In genomic region chr10:114726820-114727271, GRCh38 we compare ENCODE assay signal across 27 cellular contexts.
"Had no signal": no experiment of that assay in that cellular context is flagged by ENCODE, and none has a peak within 500 bp of the region (broad histone marks: within the 10 kb centered on the region; RNA-seq: fewer than 3 reads in every experiment).

No MANE protein-coding gene starts in this region.

- H3K9me3 ChIP-seq: breast epithelium, lower lobe of right lung, thoracic aorta had no signal

- H2AFZ ChIP-seq: neural progenitor cell had no signal

- H3K4me3 Mint-ChIP-seq: activated CD8-positive, alpha-beta T cell treated with anti-CD3 and anti-CD28 coated beads, Interleukin-2, amount 10 ng/mL, durations not matched to agents 7 days and 5 days; activated naive CD8-positive, alpha-beta T cell treated with anti-CD3 and anti-CD28 coated beads for 36 hours; activated T-helper 17 cell treated with anti-CD3 and anti-CD28 coated beads, Interleukin-2, amount 50 U/mL, for 72 hours; central memory CD8-positive, alpha-beta T cell; endodermal cell; naive thymus-derived CD4-positive, alpha-beta T cell; neural progenitor cell; stimulated activated naive B cell treated with anti-CD40 and anti-IgM and Interleukin-4, amounts not matched to agents 10 μg/mL and 1 μg/mL and 100 μg/mL, for 72 hours; T-cell; T-helper 2 cell treated with Interferon-gamma antibody and Interleukin-4, amounts not matched to agents 5 μg/mL and 100 μg/mL, for 36 hours; type B pancreatic cell had no signal

- H3K4me1 ChIP-seq: neural progenitor cell had no signal

- H3K4me3 ChIP-seq: breast epithelium, coronary artery, heart left ventricle, lower lobe of right lung, neural progenitor cell, thoracic aorta had no signal

- H3K27ac ChIP-seq: breast epithelium, coronary artery, epithelial cell of prostate, lower lobe of right lung, neural progenitor cell, thoracic aorta, VCaP had no signal

- H3K36me3 ChIP-seq: breast epithelium, heart left ventricle, lower lobe of right lung, neural progenitor cell, thoracic aorta had no signal

- H3K27me3 Mint-ChIP-seq: activated naive CD8-positive, alpha-beta T cell treated with anti-CD3 and anti-CD28 coated beads for 36 hours; activated T-helper 17 cell treated with anti-CD3 and anti-CD28 coated beads, Interleukin-2, amount 50 U/mL, for 72 hours; central memory CD8-positive, alpha-beta T cell; stimulated activated naive B cell treated with anti-CD40 and anti-IgM and Interleukin-4, amounts not matched to agents 10 μg/mL and 1 μg/mL and 100 μg/mL, for 72 hours; type B pancreatic cell had no signal

- H3K4me2 ChIP-seq: neural progenitor cell had no signal

- H3K36me3 Mint-ChIP-seq: activated naive CD8-positive, alpha-beta T cell treated with anti-CD3 and anti-CD28 coated beads for 36 hours; naive thymus-derived CD4-positive, alpha-beta T cell; neural progenitor cell; stimulated activated naive B cell treated with anti-CD40 and anti-IgM and Interleukin-4, amounts not matched to agents 10 μg/mL and 1 μg/mL and 100 μg/mL, for 72 hours; T-cell; type B pancreatic cell had no signal

- H3K27me3 ChIP-seq: breast epithelium, heart left ventricle, neural progenitor cell had no signal

- H3K4me1 Mint-ChIP-seq: activated naive CD8-positive, alpha-beta T cell treated with anti-CD3 and anti-CD28 coated beads for 36 hours; activated T-helper 17 cell treated with anti-CD3 and anti-CD28 coated beads, Interleukin-2, amount 50 U/mL, for 72 hours; central memory CD8-positive, alpha-beta T cell; naive thymus-derived CD4-positive, alpha-beta T cell; stimulated activated naive B cell treated with anti-CD40 and anti-IgM and Interleukin-4, amounts not matched to agents 10 μg/mL and 1 μg/mL and 100 μg/mL, for 72 hours; T-cell had no signal

- H3K27ac Mint-ChIP-seq: activated CD8-positive, alpha-beta T cell treated with anti-CD3 and anti-CD28 coated beads, Interleukin-2, amount 10 ng/mL, durations not matched to agents 7 days and 5 days; activated naive CD8-positive, alpha-beta T cell treated with anti-CD3 and anti-CD28 coated beads for 36 hours; activated T-helper 17 cell treated with anti-CD3 and anti-CD28 coated beads, Interleukin-2, amount 50 U/mL, for 72 hours; endodermal cell; naive thymus-derived CD4-positive, alpha-beta T cell; neural progenitor cell; stimulated activated naive B cell treated with anti-CD40 and anti-IgM and Interleukin-4, amounts not matched to agents 10 μg/mL and 1 μg/mL and 100 μg/mL, for 72 hours; T-cell; T-helper 2 cell treated with Interferon-gamma antibody and Interleukin-4, amounts not matched to agents 5 μg/mL and 100 μg/mL, for 36 hours; type B pancreatic cell had no signal

- H3K9me3 Mint-ChIP-seq: activated naive CD8-positive, alpha-beta T cell treated with anti-CD3 and anti-CD28 coated beads for 36 hours; activated T-helper 17 cell treated with anti-CD3 and anti-CD28 coated beads, Interleukin-2, amount 50 U/mL, for 72 hours; central memory CD8-positive, alpha-beta T cell; endodermal cell; naive thymus-derived CD4-positive, alpha-beta T cell; T-helper 2 cell treated with Interferon-gamma antibody and Interleukin-4, amounts not matched to agents 5 μg/mL and 100 μg/mL, for 36 hours; type B pancreatic cell had no signal

- ATAC-seq: activated CD4-positive, CD25-positive, alpha-beta regulatory T cell treated with anti-CD3 and anti-CD28 coated beads, Interleukin-2, amount 50 U/mL, for 24 hours; activated CD8-positive, alpha-beta T cell treated with anti-CD3 and anti-CD28 coated beads, Interleukin-2, amount 10 ng/mL, durations not matched to agents 7 days and 5 days; activated T-helper 17 cell treated with anti-CD3 and anti-CD28 coated beads, Interleukin-2, amount 50 U/mL, for 72 hours; heart left ventricle; left colon; naive thymus-derived CD4-positive, alpha-beta T cell; stimulated activated naive B cell treated with anti-CD40 and anti-IgM and Interleukin-4, amounts not matched to agents 10 μg/mL and 1 μg/mL and 100 μg/mL, for 72 hours; T-cell had no signal

- FAIRE-seq: astrocyte, keratinocyte had no signal

- DNase-seq: activated CD4-positive, alpha-beta T cell treated with anti-CD3 and anti-CD28 coated beads, Interleukin-2, amount 50 U/mL, for 1 hour; activated CD8-positive, alpha-beta T cell treated with anti-CD3 and anti-CD28 coated beads, Interleukin-2, amount 10 ng/mL, durations not matched to agents 7 days and 5 days; activated naive CD4-positive, alpha-beta T cell; activated naive CD8-positive, alpha-beta T cell treated with anti-CD3 and anti-CD28 coated beads for 36 hours; endodermal cell; heart left ventricle; left colon; lower lobe of right lung; naive thymus-derived CD4-positive, alpha-beta T cell; retina; stimulated activated CD4-positive, alpha-beta T cell treated with anti-CD3 and anti-CD28 coated beads, Interleukin-2, amount 100 ng/mL, for 48 hours; stimulated activated CD8-positive, alpha-beta memory T cell treated with anti-CD3 and anti-CD28 coated beads, Interleukin-4, amount 100 ng/mL, for 48 hours; stimulated activated naive B cell treated with anti-CD40 and anti-IgM and Interleukin-4, amounts not matched to agents 10 μg/mL and 1 μg/mL and 100 μg/mL, for 72 hours; T-cell had no signal

- H3K9ac ChIP-seq: neural progenitor cell had no signal
